ENCODE assay signal across 2 cellular contexts in genomic region chr2:33047939-33048338, GRCh38.
TF ChIP-seq lines count a peak whose summit lies in the region.

No MANE protein-coding gene starts in this region.

TF ChIP-seq in IMR-90, 13 proteins besides CTCF, POLR2A, EP300 and RAD21 (continued from another document):
- TF ChIP-seq, protein P1, sequence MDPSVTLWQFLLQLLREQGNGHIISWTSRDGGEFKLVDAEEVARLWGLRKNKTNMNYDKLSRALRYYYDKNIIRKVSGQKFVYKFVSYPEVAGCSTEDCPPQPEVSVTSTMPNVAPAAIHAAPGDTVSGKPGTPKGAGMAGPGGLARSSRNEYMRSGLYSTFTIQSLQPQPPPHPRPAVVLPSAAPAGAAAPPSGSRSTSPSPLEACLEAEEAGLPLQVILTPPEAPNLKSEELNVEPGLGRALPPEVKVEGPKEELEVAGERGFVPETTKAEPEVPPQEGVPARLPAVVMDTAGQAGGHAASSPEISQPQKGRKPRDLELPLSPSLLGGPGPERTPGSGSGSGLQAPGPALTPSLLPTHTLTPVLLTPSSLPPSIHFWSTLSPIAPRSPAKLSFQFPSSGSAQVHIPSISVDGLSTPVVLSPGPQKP (IDR thresholded peaks at IDR 0.05; ENCODE audit: borderline replicate concordance, low read depth, low read length), result no peak
- no peak for TF ChIP-seq FOS (IDR thresholded peaks at IDR 0.05; ENCODE audit: low read depth, low read length)
- no peak for TF ChIP-seq RFX5 (IDR thresholded peaks at IDR 0.05; ENCODE audit: low read depth, low read length)
- no peak for TF ChIP-seq USF2 (IDR thresholded peaks at IDR 0.05; ENCODE audit: low read depth, low read length)
TF ChIP-seq in IMR-90: peak in this region for 0.

TF ChIP-seq in WTC11, 78 proteins besides CTCF, POLR2A, EP300 and RAD21 (continued from another document):
- TF ChIP-seq ZNF532 (CRISPR knock-in tag; IDR thresholded peaks at IDR 0.05; ENCODE audit: borderline replicate concordance) (no peak), ARID4B (CRISPR knock-in tag; IDR thresholded peaks at IDR 0.05; ENCODE audit: borderline replicate concordance) (no peak), ZNF423 (CRISPR knock-in tag; IDR thresholded peaks at IDR 0.05) (no peak), GABPB1 (CRISPR knock-in tag; IDR thresholded peaks at IDR 0.05) (no peak), ZNF671 (CRISPR knock-in tag; IDR thresholded peaks at IDR 0.05) (no peak), TP53 (CRISPR knock-in tag; IDR thresholded peaks at IDR 0.05) (no peak), SP1 (CRISPR knock-in tag; conservative IDR thresholded peaks at IDR 0.05) (no peak)
- TF ChIP-seq, protein P2, sequence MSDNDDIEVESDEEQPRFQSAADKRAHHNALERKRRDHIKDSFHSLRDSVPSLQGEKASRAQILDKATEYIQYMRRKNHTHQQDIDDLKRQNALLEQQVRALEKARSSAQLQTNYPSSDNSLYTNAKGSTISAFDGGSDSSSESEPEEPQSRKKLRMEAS (CRISPR knock-in tag; IDR thresholded peaks at IDR 0.05), result no peak
